In genomic region chr7:70000747-70001348, GRCh38 we compare ENCODE assay signal across 17 cellular contexts.
DNase-seq lines count a peak whose midpoint lies in the region; ATAC-seq, FAIRE-seq and TF ChIP-seq lines count a peak whose summit lies in the region.
"Had no signal": no experiment of that assay in that cellular context is flagged by ENCODE, and none has a peak within 500 bp of the region (broad histone marks: within the 10 kb centered on the region; RNA-seq: fewer than 3 reads in every experiment).

No MANE protein-coding gene starts in this region.

- H3K9me3 Mint-ChIP-seq in neural progenitor cell: no peaks in the 10 kb centered on the region

- no peak overlapping the region for H2AFZ ChIP-seq in neural progenitor cell (replicated peaks)

- H3K27ac ChIP-seq in neural progenitor cell: no peak overlapping the region
- H3K27ac ChIP-seq: A549, C4-2B had no signal

- no peak for TF ChIP-seq POLR2A in GM12891 (IDR thresholded peaks at IDR 0.05; ENCODE audit: low read depth, low read length)

- no peaks in the 10 kb centered on the region for H4K20me1 ChIP-seq in neural progenitor cell (ENCODE audit: low read depth)

- H3K36me3 ChIP-seq in neural progenitor cell: no peaks in the 10 kb centered on the region

- DNase-seq in Ammon's horn (ENCODE audit: low spot score) (peak; percentile 65), GM12891 (ENCODE audit: insufficient read length, low spot score) (no peak), NCI-H524 (lab: John Stamatoyannopoulos, UW) (peak; percentile 26 to 71), neural progenitor cell (ENCODE audit: low spot score) (no peak), DMS153 (lab: John Stamatoyannopoulos, UW) (no peak), HuH-7.5 (ENCODE audit: low spot score) (no peak)
- DNase-seq: KBM-7; MV-4-11; NCI-H1417 treated with DMSO at 0.1 percent for 48 hours; NCI-H2029 treated with DMSO at 0.1 percent for 48 hours; NCI-H526; NK-92 treated with Interleukin-12 subunit alpha and Interleukin-12 subunit beta, amount 100 ng/mL, for 24 hours; SHP77 had no signal

- FAIRE-seq in GM12891 (lab: Jason Lieb, UNC): peak; percentile 61
- FAIRE-seq: A549 had no signal

- no peak overlapping the region for H3K4me2 ChIP-seq in neural progenitor cell
- H3K4me2 ChIP-seq: A549 had no signal

- H3K9ac ChIP-seq in neural progenitor cell: no peak overlapping the region

- no peaks in the 10 kb centered on the region for H3K27me3 ChIP-seq in neural progenitor cell

- TF ChIP-seq CTCF in neural progenitor cell (IDR thresholded peaks at IDR 0.05): no peak

- H3K4me1 Mint-ChIP-seq in neural progenitor cell: peaks cover 8% of the 10 kb centered on the region

- H3K79me2 ChIP-seq in neural progenitor cell (ENCODE audit: low read depth): no peaks in the 10 kb centered on the region

- H3K27ac Mint-ChIP-seq in neural progenitor cell: peak overlapping the region; percentile 69

- H3K4me3 ChIP-seq in neural progenitor cell: no peak overlapping the region
- H3K4me3 ChIP-seq: A549 had no signal

- ATAC-seq in HG02938 (IDR thresholded peaks at IDR 0.05; ENCODE audit: unreplicated experiment): no peak
- ATAC-seq: A549, HCT116 had no signal

- peaks cover 12% of the 10 kb centered on the region for H3F3A ChIP-seq in neural progenitor cell (ENCODE audit: low read depth)

- H3K4me1 ChIP-seq in neural progenitor cell: peaks cover under 1% of the 10 kb centered on the region
- H3K4me1 ChIP-seq: A549 had no signal

- no peak overlapping the region for H3K4me3 Mint-ChIP-seq in neural progenitor cell

- H3K27me3 Mint-ChIP-seq in neural progenitor cell (ENCODE audit: insufficient read depth, low read depth): no peaks in the 10 kb centered on the region

- no peaks in the 10 kb centered on the region for H3K9me3 ChIP-seq in neural progenitor cell (ENCODE audit: low read depth)
- H3K9me3 ChIP-seq: A549 had no signal

- H3K36me3 Mint-ChIP-seq in neural progenitor cell: no peaks in the 10 kb centered on the region

TF ChIP-seq in GM12891, 5 proteins besides CTCF, POLR2A, EP300 and RAD21:
- TF ChIP-seq TAF1 (IDR thresholded peaks at IDR 0.05; ENCODE audit: low read depth, low read length) (no peak), POLR2AphosphoS5 (IDR thresholded peaks at IDR 0.05; ENCODE audit: low read depth, low read length) (no peak)

Comparison
In these comparisons a context has a peak if more than half of its experiments do, and no peak if none do; other contexts are left out.
1. DNase-seq: peak in Ammon's horn (single experiment) and NCI-H524 (2 of 2); none in GM12891 (single experiment), neural progenitor cell (single experiment), DMS153 (single experiment) and HuH-7.5 (single experiment).